25 cellular contexts compared by ENCODE assay signal in the genomic region with DNA sequence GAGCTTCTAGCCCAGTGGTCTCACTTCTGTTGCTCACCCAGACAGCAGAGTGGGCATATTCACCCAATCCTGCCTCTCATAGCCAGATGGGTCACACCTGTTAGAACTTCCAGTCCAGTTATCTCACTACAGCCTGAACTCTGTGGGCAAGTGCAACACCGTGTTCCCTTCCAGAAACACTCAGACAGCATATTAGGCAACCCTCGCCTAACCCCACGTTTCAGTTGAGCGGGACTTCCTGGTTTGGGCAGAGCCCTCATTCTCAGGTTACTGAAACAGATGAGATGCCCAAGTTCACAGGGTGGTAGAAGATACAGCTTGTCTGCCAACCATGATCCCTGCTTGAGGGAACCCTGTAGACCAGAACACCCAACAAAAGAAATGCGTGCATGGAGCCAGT.
"Had no signal": no experiment of that assay in that cellular context is flagged by ENCODE, and none has a peak within 500 bp of the region (broad histone marks: within the 10 kb centered on the region; RNA-seq: fewer than 3 reads in every experiment).

No MANE protein-coding gene starts in this region.

- H3K9me3 ChIP-seq: adrenal gland, ascending aorta, ovary, uterus had no signal

- H3K36me3 ChIP-seq: adrenal gland, ascending aorta, heart right ventricle, ovary, uterus, WERI-Rb-1 had no signal

- H3K4me1 ChIP-seq: adrenal gland, ascending aorta, heart right ventricle, uterus had no signal

- H3K4me3 ChIP-seq: adrenal gland, ascending aorta, heart right ventricle, ovary, skin epidermis, uterus had no signal

- H3K27me3 ChIP-seq: adrenal gland, ascending aorta, heart right ventricle, ovary, uterus had no signal

- ATAC-seq: activated CD4-positive, CD25-positive, alpha-beta regulatory T cell treated with anti-CD3 and anti-CD28 coated beads, Interleukin-2, amount 50 U/mL, for 24 hours; effector memory CD8-positive, alpha-beta T cell; heart right ventricle; sciatic nerve; stimulated activated memory B cell treated with anti-CD40 and anti-IgM and Interleukin-4, amounts not matched to agents 10 μg/mL and 1 μg/mL and 100 μg/mL, for 72 hours; stimulated activated naive CD8-positive, alpha-beta T cell treated with anti-CD3 and anti-CD28 coated beads, Interleukin-15, amount 100 ng/mL, for 72 hours had no signal

- H3K27ac ChIP-seq: adrenal gland, ascending aorta, heart right ventricle, ovary, skin epidermis, uterus, WERI-Rb-1 had no signal

- DNase-seq: activated CD4-positive, alpha-beta T cell treated with anti-CD3 and anti-CD28 coated beads for 48 hours; activated CD4-positive, alpha-beta T cell treated with anti-CD3 and anti-CD28 coated beads, Interleukin-2, amount 50 U/mL, for 48 hours; activated CD8-positive, alpha-beta memory T cell treated with anti-CD3 and anti-CD28 coated beads for 24 hours; activated effector memory CD4-positive, alpha-beta T cell treated with anti-CD3 and anti-CD28 coated beads, Interleukin-2, amount 50 U/mL, for 16 hours; activated naive CD4-positive, alpha-beta T cell treated with anti-CD3 and anti-CD28 coated beads for 36 hours; activated naive CD8-positive, alpha-beta T cell treated with anti-CD3 and anti-CD28 coated beads for 36 hours; adrenal gland; cortex of kidney; effector memory CD8-positive, alpha-beta T cell; heart right ventricle; naive B cell; nephron progenitor cell; ovary; retina; stimulated activated CD4-positive, alpha-beta T cell treated with anti-CD3 and anti-CD28 coated beads, Interleukin-12 subunit alpha, Interleukin-12 subunit beta, amount 100 ng/mL, for 4 hours; stimulated activated CD4-positive, alpha-beta T cell treated with anti-CD3 and anti-CD28 coated beads, Interleukin-4, amount 100 ng/mL, for 24 hours; stimulated activated naive CD8-positive, alpha-beta T cell treated with anti-CD3 and anti-CD28 coated beads, Interleukin-15, amount 100 ng/mL, for 72 hours; substantia nigra; uterus; WERI-Rb-1 had no signal
